Comparison of ENCODE assay signal across 9 cellular contexts in genomic region chr11:13152736-13153541, GRCh38.
DNase-seq lines count a peak whose midpoint lies in the region; ATAC-seq and TF ChIP-seq lines count a peak whose summit lies in the region.
"Had no signal": no experiment of that assay in that cellular context is flagged by ENCODE, and none has a peak within 500 bp of the region (broad histone marks: within the 10 kb centered on the region; RNA-seq: fewer than 3 reads in every experiment).

No MANE protein-coding gene starts in this region.

- no TSS peak for BruUV-seq in Caco-2 (replicated peaks; lab: Mats Ljungman, UMichigan)

- H3K36me3 Mint-ChIP-seq in Caco-2 (ENCODE audit: insufficient read depth, unreplicated experiment) = no peaks in the 10 kb centered on the region
- H3K36me3 Mint-ChIP-seq: activated naive CD8-positive, alpha-beta T cell treated with anti-CD3 and anti-CD28 coated beads, Interleukin-2, amount 10 ng/mL, durations not matched to agents 7 days and 5 days had no signal

- no peaks in the 10 kb centered on the region for H3K27me3 Mint-ChIP-seq in Caco-2 (ENCODE audit: insufficient read depth, unreplicated experiment)

- H3K27ac ChIP-seq in breast epithelium = no peak overlapping the region

- H3K36me3 ChIP-seq in Caco-2 (ENCODE audit: control insufficient read depth, insufficient read depth, low read length) = no peaks in the 10 kb centered on the region
- H3K36me3 ChIP-seq in breast epithelium = no peaks in the 10 kb centered on the region

- no peak for ATAC-seq in GM18858 (IDR thresholded peaks at IDR 0.05; ENCODE audit: unreplicated experiment)
- no peak for ATAC-seq in HG02938 (IDR thresholded peaks at IDR 0.05; ENCODE audit: unreplicated experiment)

- H3K9me3 ChIP-seq in Caco-2 (peaks cover 8% of the 10 kb centered on the region; the same call in 1 of the 2 replicates), breast epithelium (no peaks in the 10 kb centered on the region)

- POLR2A ChIA-PET in Caco-2 (lab: Charles Lee) = no interaction called here

- intact Hi-C loops in Caco-2 (cut with micrococcal nuclease; ENCODE audit: unreplicated experiment) (loop anchor here (1.0 to 5.0 kb wide), 3 partner anchors 38 to 189 kb away; no protein-coding TSS in a partner anchor), breast epithelium (cut with DNase I; ENCODE audit: low total_unique reads) (no loop called here)

- peaks cover 17% of the 10 kb centered on the region for H3K4me1 Mint-ChIP-seq in Caco-2 (ENCODE audit: low read depth, unreplicated experiment)
- H3K4me1 Mint-ChIP-seq: activated naive CD8-positive, alpha-beta T cell treated with anti-CD3 and anti-CD28 coated beads, Interleukin-2, amount 10 ng/mL, durations not matched to agents 7 days and 5 days had no signal

- H3K4me3 Mint-ChIP-seq in Caco-2 (ENCODE audit: unreplicated experiment) = no peak overlapping the region
- H3K4me3 Mint-ChIP-seq: activated naive CD8-positive, alpha-beta T cell treated with anti-CD3 and anti-CD28 coated beads, Interleukin-2, amount 10 ng/mL, durations not matched to agents 7 days and 5 days had no signal

- H3K27me3 ChIP-seq in Caco-2 (replicated peaks; ENCODE audit: control insufficient read depth, insufficient read depth, low read length) (no peaks in the 10 kb centered on the region), breast epithelium (no peaks in the 10 kb centered on the region)

- no peak overlapping the region for H3K4me3 ChIP-seq in Caco-2 (ENCODE audit: low read depth, low read length)
- no peak overlapping the region for H3K4me3 ChIP-seq in LNCaP clone FGC (ENCODE audit: low read depth, low read length)
- H3K4me3 ChIP-seq in breast epithelium = no peak overlapping the region

- peaks cover 9% of the 10 kb centered on the region; the same call in 1 of the 2 replicates for H3K4me1 ChIP-seq in Caco-2
- H3K4me1 ChIP-seq in breast epithelium = peaks cover 0 to 5% of the 10 kb centered on the region in 2 donors

- H3K9me3 Mint-ChIP-seq in Caco-2 (ENCODE audit: unreplicated experiment) = peaks cover 8% of the 10 kb centered on the region
- H3K9me3 Mint-ChIP-seq: activated naive CD8-positive, alpha-beta T cell treated with anti-CD3 and anti-CD28 coated beads, Interleukin-2, amount 10 ng/mL, durations not matched to agents 7 days and 5 days had no signal

- CTCF ChIA-PET in Caco-2 (lab: Charles Lee) = interaction anchor here (0.5 to 0.9 kb wide), 5 partner anchors 12 to 189 kb away, joined by 3 to 5 read pairs (median 3); no protein-coding TSS in a partner anchor

- no peak overlapping the region for H3K27ac Mint-ChIP-seq in Caco-2 (ENCODE audit: unreplicated experiment)
- H3K27ac Mint-ChIP-seq: activated naive CD8-positive, alpha-beta T cell treated with anti-CD3 and anti-CD28 coated beads, Interleukin-2, amount 10 ng/mL, durations not matched to agents 7 days and 5 days had no signal

- DNase-seq in Caco-2 (peak in 1 of 2 experiments; percentile 39), LNCaP clone FGC (ENCODE audit: low read depth) (no peak), breast epithelium (ENCODE audit: low spot score in 2 of 2) (no peak), medulla oblongata (ENCODE audit: extremely low spot score) (peak; percentile 73), SHP77 treated with DMSO at 0.1 percent for 48 hours (lab: John Stamatoyannopoulos, UW) (no peak), activated T-cell treated with anti-CD3 and anti-CD28 coated beads for 4 hours (no peak)
- DNase-seq: activated naive CD8-positive, alpha-beta T cell treated with anti-CD3 and anti-CD28 coated beads, Interleukin-2, amount 10 ng/mL, durations not matched to agents 7 days and 5 days had no signal

- peak; percentile 26 to 38 for TF ChIP-seq CTCF in Caco-2 (IDR thresholded peaks at IDR 0.05; ENCODE audit: insufficient read depth in 1 of 2, low read depth in 1 of 2, low read length in 1 of 2, severe bottlenecking in 1 of 2, unreplicated experiment in 1 of 2)
- TF ChIP-seq CTCF in LNCaP clone FGC (IDR thresholded peaks at IDR 0.05; ENCODE audit: control insufficient read depth, extremely low read depth, insufficient read depth) = peak; percentile 77
- peak in 2 of 3 donors; percentile 23 to 29 for TF ChIP-seq CTCF in breast epithelium (IDR thresholded peaks at IDR 0.05)

- no peak for TF ChIP-seq POLR2A in breast epithelium (IDR thresholded peaks at IDR 0.05)

Comparison
In these comparisons a context has a peak if more than half of its experiments do, and no peak if none do; other contexts are left out.
1. CTCF ChIP-seq: peak in every context shown above with its lines; median percentile 77 in LNCaP clone FGC; 32 in Caco-2; 26 in breast epithelium.